19 cellular contexts compared by ENCODE assay signal in the genomic region with DNA sequence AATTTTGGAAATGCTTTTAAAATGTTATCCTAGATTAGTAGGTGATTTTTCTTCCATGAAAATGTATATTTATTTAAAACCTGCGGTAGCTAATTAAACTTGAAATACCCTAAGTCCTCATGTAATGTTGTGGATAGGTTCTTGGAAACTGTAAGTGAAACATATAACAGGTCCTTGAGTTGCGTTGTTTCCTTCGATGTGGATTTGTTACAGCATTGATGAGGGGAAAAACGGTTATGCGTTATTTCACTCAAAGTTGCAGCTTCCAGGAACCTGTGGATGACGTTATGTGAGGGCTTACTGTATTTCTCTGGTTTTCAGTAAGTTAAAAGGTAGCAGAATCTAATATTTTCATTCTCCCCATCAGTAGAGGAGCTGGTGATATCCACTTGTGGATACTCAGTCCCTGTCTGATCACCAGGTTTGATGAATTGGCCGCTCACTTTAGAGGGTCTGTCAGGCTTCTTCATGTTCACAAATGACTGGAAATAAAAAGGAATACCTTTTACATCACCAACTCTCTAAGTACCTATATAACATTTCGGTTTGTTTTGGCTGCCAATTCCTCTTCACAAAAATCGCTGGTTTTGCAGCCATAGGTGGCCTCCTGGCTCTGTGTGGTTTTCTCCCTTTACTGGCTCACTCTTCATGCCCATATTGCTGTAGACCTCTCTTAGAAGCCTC.
DNase-seq lines count a peak whose midpoint lies in the region; ATAC-seq, FAIRE-seq and TF ChIP-seq lines count a peak whose summit lies in the region.
"Had no signal": no experiment of that assay in that cellular context is flagged by ENCODE, and none has a peak within 500 bp of the region (broad histone marks: within the 10 kb centered on the region; RNA-seq: fewer than 3 reads in every experiment).

No MANE protein-coding gene starts in this region.

- WGBS in A549 (ENCODE audit: missing lambda C conversion rate) = 87% methylated on average over 9 of the region's 9 CpGs
- WGBS in right cardiac atrium = 83% methylated on average over 9 of the region's 9 CpGs

- H3K9me3 ChIP-seq in A549 (no peaks in the 10 kb centered on the region), RWPE2 (ENCODE audit: severe bottlenecking) (peaks cover 2% of the 10 kb centered on the region), right cardiac atrium (ENCODE audit: control insufficient read depth, low read length) (no peaks in the 10 kb centered on the region)
- H3K9me3 ChIP-seq: Peyer's patch, testis had no signal

- H3K36me3 Mint-ChIP-seq in progenitor cell of endocrine pancreas (ENCODE audit: insufficient read depth) = peaks cover 5% of the 10 kb centered on the region

- peaks cover 20% of the 10 kb centered on the region for H3K36me3 ChIP-seq in RWPE2 (ENCODE audit: low read depth)
- H3K36me3 ChIP-seq: Peyer's patch had no signal

- no peak for TF ChIP-seq CTCF in A549 (IDR thresholded peaks at IDR 0.05)
- TF ChIP-seq CTCF in RWPE2 (IDR thresholded peaks at IDR 0.05; ENCODE audit: poor library complexity, severe bottlenecking) = no peak
- no peak for TF ChIP-seq CTCF in progenitor cell of endocrine pancreas (IDR thresholded peaks at IDR 0.05; ENCODE audit: unreplicated experiment)

- no peak overlapping the region for H3K4me3 Mint-ChIP-seq in progenitor cell of endocrine pancreas (ENCODE audit: low read depth)
- H3K4me3 Mint-ChIP-seq: central memory CD8-positive, alpha-beta T cell; T-helper 2 cell treated with Interferon-gamma antibody and Interleukin-4, amounts not matched to agents 5 μg/mL and 100 μg/mL, for 36 hours had no signal

- CTCF ChIA-PET in A549 (lab: Yijun Ruan, JAX) = no interaction called here

- POLR2A ChIA-PET in A549 (lab: Yijun Ruan, JAX) = no interaction called here

- no peaks in the 10 kb centered on the region for H3K27me3 Mint-ChIP-seq in progenitor cell of endocrine pancreas
- H3K27me3 Mint-ChIP-seq: central memory CD8-positive, alpha-beta T cell had no signal

- no peak for TF ChIP-seq POLR2A in A549 (IDR thresholded peaks at IDR 0.05; ENCODE audit: low read length)

- H3K4me1 ChIP-seq in A549 = peaks cover 89% of the 10 kb centered on the region
- peaks cover 87% of the 10 kb centered on the region for H3K4me1 ChIP-seq in RWPE2 (ENCODE audit: insufficient read depth, poor library complexity, severe bottlenecking)
- peaks cover 29% of the 10 kb centered on the region for H3K4me1 ChIP-seq in right cardiac atrium (ENCODE audit: control insufficient read depth, insufficient read depth, low read length)

- no peak for TF ChIP-seq RAD21 in A549 (conservative IDR thresholded peaks at IDR 0.05 in 1 of 2, IDR thresholded peaks at IDR 0.05 in 1 of 2)

- DNase-seq in A549 (ENCODE audit: low read depth in 1 of 2, low spot score in 1 of 2) (no peak), RWPE2 (ENCODE audit: low spot score) (no peak), right cardiac atrium (no peak), progenitor cell of endocrine pancreas (ENCODE audit: low spot score, unreplicated experiment) (no peak), NCI-H1417 treated with DMSO at 0.1 percent for 48 hours (lab: John Stamatoyannopoulos, UW) (no peak), COLO668 (lab: John Stamatoyannopoulos, UW; ENCODE audit: unreplicated experiment) (no peak)
- DNase-seq in stimulated activated naive CD4-positive, alpha-beta T cell (lab: John Stamatoyannopoulos, UW) = no peak
- DNase-seq in activated T-cell treated with anti-CD3 and anti-CD28 coated beads, Interleukin-2, amount 50 U/mL, for 48 hours = no peak
- DNase-seq: activated CD4-positive, alpha-beta T cell treated with anti-CD3 and anti-CD28 coated beads, Interleukin-2, amount 50 U/mL, for 48 hours; activated effector memory CD4-positive, alpha-beta T cell treated with Interleukin-2 at 50 U/mL for 16 hours; DMS53; NCI-H1092; NCI-H510A; Peyer's patch; testis had no signal

- intact Hi-C loops in right cardiac atrium (cut with DNase I) = no loop called here

- peaks cover 69% of the 10 kb centered on the region for H3K4me1 Mint-ChIP-seq in progenitor cell of endocrine pancreas (ENCODE audit: low read depth)

- H3K4me2 ChIP-seq in A549 = peak overlapping the region; percentile 76

- TF ChIP-seq EP300 in A549 (IDR thresholded peaks at IDR 0.05) = no peak

- peaks cover 2% of the 10 kb centered on the region for H3K9me3 Mint-ChIP-seq in progenitor cell of endocrine pancreas (ENCODE audit: low read depth)
- H3K9me3 Mint-ChIP-seq: central memory CD8-positive, alpha-beta T cell; T-helper 2 cell treated with Interferon-gamma antibody and Interleukin-4, amounts not matched to agents 5 μg/mL and 100 μg/mL, for 36 hours had no signal

- H3K4me3 ChIP-seq in A549 = no peak overlapping the region
- H3K4me3 ChIP-seq in RWPE2 (ENCODE audit: severe bottlenecking) = no peak overlapping the region
- H3K4me3 ChIP-seq in right cardiac atrium (ENCODE audit: low read length) = no peak overlapping the region
- H3K4me3 ChIP-seq: Peyer's patch, testis had no signal

- H3K27ac Mint-ChIP-seq in progenitor cell of endocrine pancreas = peak overlapping the region; percentile 65
- H3K27ac Mint-ChIP-seq: T-helper 2 cell treated with Interferon-gamma antibody and Interleukin-4, amounts not matched to agents 5 μg/mL and 100 μg/mL, for 36 hours had no signal

- peak overlapping the region; percentile 91 for H3K27ac ChIP-seq in A549
- peak overlapping the region; percentile 98 for H3K27ac ChIP-seq in RWPE2 (ENCODE audit: poor library complexity, severe bottlenecking)
- H3K27ac ChIP-seq in right cardiac atrium (ENCODE audit: low read length) = peak overlapping the region; percentile 64

- no peak for ATAC-seq in A549
- no peak for ATAC-seq in RWPE2 (ENCODE audit: low read depth)
- ATAC-seq in right cardiac atrium = no peak
- ATAC-seq: esophagus mucosa had no signal

- H3K27me3 ChIP-seq in RWPE2 (ENCODE audit: insufficient read depth, poor library complexity, severe bottlenecking) (no peaks in the 10 kb centered on the region), right cardiac atrium (ENCODE audit: control insufficient read depth, insufficient read depth) (no peaks in the 10 kb centered on the region)
- H3K27me3 ChIP-seq: Peyer's patch, testis had no signal

- FAIRE-seq in A549 (lab: Jason Lieb, UNC) = no peak
- FAIRE-seq: HTR-8/SVneo had no signal

TF ChIP-seq in A549, 52 proteins besides CTCF, POLR2A, EP300 and RAD21:
- TF ChIP-seq FOSL2 (IDR thresholded peaks at IDR 0.05) (no peak), FOSL2 (CRISPR knock-in tag; IDR thresholded peaks at IDR 0.05) (no peak), RCOR1 (IDR thresholded peaks at IDR 0.05; ENCODE audit: low read depth, low read length) (no peak), HOXB5 (CRISPR knock-in tag; IDR thresholded peaks at IDR 0.05) (no peak), HEYL (CRISPR knock-in tag; IDR thresholded peaks at IDR 0.05) (no peak), MAFK (IDR thresholded peaks at IDR 0.05; ENCODE audit: partially characterized antibody) (no peak), CHD4 (IDR thresholded peaks at IDR 0.05; ENCODE audit: borderline replicate concordance) (no peak), HOXA7 (CRISPR knock-in tag; IDR thresholded peaks at IDR 0.05) (no peak), MYC (IDR thresholded peaks at IDR 0.05; ENCODE audit: borderline replicate concordance, low read length) (no peak), RFX5 (IDR thresholded peaks at IDR 0.05) (no peak), HOXB13 (CRISPR knock-in tag; IDR thresholded peaks at IDR 0.05; ENCODE audit: low read depth) (no peak), CBX8 (IDR thresholded peaks at IDR 0.05) (no peak), POLR2AphosphoS2 (conservative IDR thresholded peaks at IDR 0.05; ENCODE audit: low read length) (no peak), ZNF302 (CRISPR knock-in tag; IDR thresholded peaks at IDR 0.05) (no peak), CBX2 (IDR thresholded peaks at IDR 0.05; ENCODE audit: borderline replicate concordance, low read depth) (no peak), PHF8 (IDR thresholded peaks at IDR 0.05; ENCODE audit: borderline replicate concordance, low read depth) (no peak), RNF2 (IDR thresholded peaks at IDR 0.05; ENCODE audit: borderline replicate concordance, low read depth) (no peak), KDM5A (IDR thresholded peaks at IDR 0.05) (no peak)
- TF ChIP-seq, protein P1, sequence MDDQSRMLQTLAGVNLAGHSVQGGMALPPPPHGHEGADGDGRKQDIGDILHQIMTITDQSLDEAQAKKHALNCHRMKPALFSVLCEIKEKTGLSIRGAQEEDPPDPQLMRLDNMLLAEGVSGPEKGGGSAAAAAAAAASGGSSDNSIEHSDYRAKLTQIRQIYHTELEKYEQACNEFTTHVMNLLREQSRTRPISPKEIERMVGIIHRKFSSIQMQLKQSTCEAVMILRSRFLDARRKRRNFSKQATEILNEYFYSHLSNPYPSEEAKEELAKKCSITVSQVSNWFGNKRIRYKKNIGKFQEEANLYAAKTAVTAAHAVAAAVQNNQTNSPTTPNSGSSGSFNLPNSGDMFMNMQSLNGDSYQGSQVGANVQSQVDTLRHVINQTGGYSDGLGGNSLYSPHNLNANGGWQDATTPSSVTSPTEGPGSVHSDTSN (IDR thresholded peaks at IDR 0.05) = no peak
- TF ChIP-seq, protein P2, sequence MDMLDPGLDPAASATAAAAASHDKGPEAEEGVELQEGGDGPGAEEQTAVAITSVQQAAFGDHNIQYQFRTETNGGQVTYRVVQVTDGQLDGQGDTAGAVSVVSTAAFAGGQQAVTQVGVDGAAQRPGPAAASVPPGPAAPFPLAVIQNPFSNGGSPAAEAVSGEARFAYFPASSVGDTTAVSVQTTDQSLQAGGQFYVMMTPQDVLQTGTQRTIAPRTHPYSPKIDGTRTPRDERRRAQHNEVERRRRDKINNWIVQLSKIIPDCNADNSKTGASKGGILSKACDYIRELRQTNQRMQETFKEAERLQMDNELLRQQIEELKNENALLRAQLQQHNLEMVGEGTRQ (IDR thresholded peaks at IDR 0.05) = no peak
